Comparison of ENCODE assay signal across 1 cellular context in the genomic region with DNA sequence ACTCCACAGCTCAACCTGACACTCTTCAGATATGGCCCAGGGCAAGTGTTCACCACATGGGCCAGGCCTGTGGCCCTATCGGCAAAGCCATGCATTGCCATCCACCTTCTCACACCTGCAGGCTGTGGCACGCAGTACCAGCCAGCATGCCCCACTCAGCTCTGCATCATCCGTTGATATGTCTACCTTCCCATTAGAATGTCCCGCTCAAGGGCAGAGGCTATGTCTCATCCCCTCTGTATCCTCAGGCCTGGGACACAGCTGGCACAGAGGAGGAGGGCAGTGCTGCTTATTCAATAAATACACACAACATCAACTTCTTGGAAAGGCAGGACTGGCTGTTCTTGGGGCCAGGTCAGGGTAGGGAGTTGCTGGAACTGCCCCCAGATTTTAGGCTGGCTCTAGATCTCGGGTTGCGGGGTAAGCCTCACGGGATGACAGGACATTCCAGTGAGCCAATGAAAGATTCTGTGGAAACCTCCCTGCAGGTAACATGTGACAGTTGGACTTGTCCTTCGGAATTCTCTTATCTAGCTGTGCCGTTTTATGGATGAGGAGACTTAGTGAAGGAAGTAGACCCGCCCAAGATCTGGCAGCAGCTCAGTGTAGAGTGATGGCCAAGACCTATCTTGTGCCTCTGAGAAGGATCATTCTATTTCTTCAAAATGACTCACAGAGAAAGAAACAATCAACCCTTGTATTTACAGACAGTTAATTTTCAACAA.
TF ChIP-seq lines count a peak whose summit lies in the region.

No MANE protein-coding gene starts in this region.

TF ChIP-seq in IMR-90, 13 proteins besides CTCF, POLR2A, EP300 and RAD21 (continued from another document):
- no peak for TF ChIP-seq USF2 (IDR thresholded peaks at IDR 0.05; ENCODE audit: low read depth, low read length)
